Comparison of ENCODE assay signal across 2 cellular contexts in the genomic region with DNA sequence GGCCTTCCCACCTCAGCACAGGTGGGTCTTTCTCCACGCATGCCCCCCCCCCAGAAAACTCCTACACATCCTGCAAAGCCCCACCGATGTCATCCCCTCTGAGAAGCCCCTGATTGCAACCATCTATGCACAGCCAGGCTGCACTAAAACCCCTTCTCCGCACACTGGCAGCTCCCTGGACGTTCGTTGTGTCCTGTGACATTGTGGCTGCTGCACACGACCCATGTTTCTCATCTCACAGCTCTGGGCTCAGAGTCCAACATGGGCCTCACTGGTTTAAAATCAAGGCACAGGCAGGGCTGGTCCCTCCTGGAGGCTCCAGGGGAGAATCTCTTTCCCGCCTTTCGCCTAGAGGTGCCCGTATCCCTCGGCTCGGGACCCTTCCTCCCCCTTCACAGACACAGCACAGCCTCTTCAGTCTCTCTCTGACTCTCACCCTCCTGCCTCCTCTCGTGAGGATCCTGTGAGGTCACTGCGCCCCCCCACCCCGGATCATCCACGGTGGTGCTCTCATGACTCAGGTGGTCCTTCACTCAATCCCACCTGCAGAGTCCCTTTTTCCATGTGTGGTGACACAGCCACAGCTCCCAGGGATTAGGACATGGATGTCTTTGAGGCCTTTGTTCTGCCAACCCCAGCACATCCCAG.
TF ChIP-seq lines count a peak whose summit lies in the region.

No MANE protein-coding gene starts in this region.

TF ChIP-seq in A549, 52 proteins besides CTCF, POLR2A, EP300 and RAD21:
- no peak for TF ChIP-seq MAFK (IDR thresholded peaks at IDR 0.05; ENCODE audit: partially characterized antibody)
- TF ChIP-seq SREBF2 (IDR thresholded peaks at IDR 0.05), result no peak
- no peak for TF ChIP-seq ZFP36 (IDR thresholded peaks at IDR 0.05; ENCODE audit: borderline replicate concordance, partially characterized antibody)
- TF ChIP-seq BCL3 (IDR thresholded peaks at IDR 0.05), result no peak
- no peak for TF ChIP-seq FOXS1 (CRISPR knock-in tag; IDR thresholded peaks at IDR 0.05)
- TF ChIP-seq JUN (IDR thresholded peaks at IDR 0.05), result no peak
- TF ChIP-seq HOXB5 (CRISPR knock-in tag; IDR thresholded peaks at IDR 0.05), result no peak
- TF ChIP-seq, protein P1, sequence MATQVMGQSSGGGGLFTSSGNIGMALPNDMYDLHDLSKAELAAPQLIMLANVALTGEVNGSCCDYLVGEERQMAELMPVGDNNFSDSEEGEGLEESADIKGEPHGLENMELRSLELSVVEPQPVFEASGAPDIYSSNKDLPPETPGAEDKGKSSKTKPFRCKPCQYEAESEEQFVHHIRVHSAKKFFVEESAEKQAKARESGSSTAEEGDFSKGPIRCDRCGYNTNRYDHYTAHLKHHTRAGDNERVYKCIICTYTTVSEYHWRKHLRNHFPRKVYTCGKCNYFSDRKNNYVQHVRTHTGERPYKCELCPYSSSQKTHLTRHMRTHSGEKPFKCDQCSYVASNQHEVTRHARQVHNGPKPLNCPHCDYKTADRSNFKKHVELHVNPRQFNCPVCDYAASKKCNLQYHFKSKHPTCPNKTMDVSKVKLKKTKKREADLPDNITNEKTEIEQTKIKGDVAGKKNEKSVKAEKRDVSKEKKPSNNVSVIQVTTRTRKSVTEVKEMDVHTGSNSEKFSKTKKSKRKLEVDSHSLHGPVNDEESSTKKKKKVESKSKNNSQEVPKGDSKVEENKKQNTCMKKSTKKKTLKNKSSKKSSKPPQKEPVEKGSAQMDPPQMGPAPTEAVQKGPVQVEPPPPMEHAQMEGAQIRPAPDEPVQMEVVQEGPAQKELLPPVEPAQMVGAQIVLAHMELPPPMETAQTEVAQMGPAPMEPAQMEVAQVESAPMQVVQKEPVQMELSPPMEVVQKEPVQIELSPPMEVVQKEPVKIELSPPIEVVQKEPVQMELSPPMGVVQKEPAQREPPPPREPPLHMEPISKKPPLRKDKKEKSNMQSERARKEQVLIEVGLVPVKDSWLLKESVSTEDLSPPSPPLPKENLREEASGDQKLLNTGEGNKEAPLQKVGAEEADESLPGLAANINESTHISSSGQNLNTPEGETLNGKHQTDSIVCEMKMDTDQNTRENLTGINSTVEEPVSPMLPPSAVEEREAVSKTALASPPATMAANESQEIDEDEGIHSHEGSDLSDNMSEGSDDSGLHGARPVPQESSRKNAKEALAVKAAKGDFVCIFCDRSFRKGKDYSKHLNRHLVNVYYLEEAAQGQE (IDR thresholded peaks at IDR 0.05), result no peak
- no peak for TF ChIP-seq PHF8 (IDR thresholded peaks at IDR 0.05; ENCODE audit: borderline replicate concordance, low read depth)

TF ChIP-seq in WTC11, 78 proteins besides CTCF, POLR2A, EP300 and RAD21:
- TF ChIP-seq GABPB1 (CRISPR knock-in tag; IDR thresholded peaks at IDR 0.05), result no peak
- TF ChIP-seq ZNF671 (CRISPR knock-in tag; IDR thresholded peaks at IDR 0.05), result no peak
- TF ChIP-seq, protein P2, sequence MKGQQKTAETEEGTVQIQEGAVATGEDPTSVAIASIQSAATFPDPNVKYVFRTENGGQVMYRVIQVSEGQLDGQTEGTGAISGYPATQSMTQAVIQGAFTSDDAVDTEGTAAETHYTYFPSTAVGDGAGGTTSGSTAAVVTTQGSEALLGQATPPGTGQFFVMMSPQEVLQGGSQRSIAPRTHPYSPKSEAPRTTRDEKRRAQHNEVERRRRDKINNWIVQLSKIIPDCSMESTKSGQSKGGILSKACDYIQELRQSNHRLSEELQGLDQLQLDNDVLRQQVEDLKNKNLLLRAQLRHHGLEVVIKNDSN (CRISPR knock-in tag; IDR thresholded peaks at IDR 0.05), result no peak
- TF ChIP-seq, protein P3, sequence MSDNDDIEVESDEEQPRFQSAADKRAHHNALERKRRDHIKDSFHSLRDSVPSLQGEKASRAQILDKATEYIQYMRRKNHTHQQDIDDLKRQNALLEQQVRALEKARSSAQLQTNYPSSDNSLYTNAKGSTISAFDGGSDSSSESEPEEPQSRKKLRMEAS (CRISPR knock-in tag; IDR thresholded peaks at IDR 0.05), result no peak
- no peak for TF ChIP-seq MYBL2 (CRISPR knock-in tag; IDR thresholded peaks at IDR 0.05)
- no peak for TF ChIP-seq NFATC4 (CRISPR knock-in tag; IDR thresholded peaks at IDR 0.05)
- TF ChIP-seq PRRX2 (CRISPR knock-in tag; IDR thresholded peaks at IDR 0.05), result no peak
- no peak for TF ChIP-seq ELF4 (CRISPR knock-in tag; IDR thresholded peaks at IDR 0.05; ENCODE audit: low read depth)
- no peak for TF ChIP-seq ZNF425 (CRISPR knock-in tag; conservative IDR thresholded peaks at IDR 0.05)
- no peak for TF ChIP-seq E2F5 (CRISPR knock-in tag; IDR thresholded peaks at IDR 0.05)
- no peak for TF ChIP-seq ZNF396 (CRISPR knock-in tag; IDR thresholded peaks at IDR 0.05; ENCODE audit: borderline replicate concordance)
- TF ChIP-seq IRF1 (CRISPR knock-in tag; IDR thresholded peaks at IDR 0.05), result no peak
- TF ChIP-seq ATF1 (CRISPR knock-in tag; IDR thresholded peaks at IDR 0.05), result no peak
